8 cellular contexts compared by ENCODE assay signal in the genomic region with DNA sequence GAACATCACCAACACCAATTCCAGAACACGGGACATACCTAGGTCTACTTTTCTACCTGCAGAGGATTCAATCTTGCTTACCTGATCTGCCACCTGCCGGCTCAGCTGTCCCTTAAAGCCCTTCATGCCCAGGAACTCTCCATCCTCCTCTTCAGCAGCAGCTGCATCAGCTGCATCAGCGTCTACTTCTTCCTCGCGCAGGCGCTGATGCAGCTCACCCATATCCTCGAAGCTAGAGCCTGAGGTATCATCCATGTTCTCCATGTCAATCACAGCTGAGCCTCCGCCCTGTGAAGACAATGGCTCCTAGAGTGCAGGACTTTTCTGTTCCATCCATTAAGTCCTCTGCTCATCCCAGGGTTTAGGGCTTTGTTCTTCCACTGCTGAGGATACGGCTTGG. TPM values are rescaled to one million over a fixed set of nuclear protein-coding genes. Genes with fewer than 3 reads are reported as not detected.
DNase-seq lines count a peak whose midpoint lies in the region; ATAC-seq, FAIRE-seq and TF ChIP-seq lines count a peak whose summit lies in the region.

No MANE protein-coding gene starts in this region.

- peaks cover 10% of the 10 kb centered on the region for H3K36me3 Mint-ChIP-seq in astrocyte (ENCODE audit: low read depth, unreplicated experiment)

- no peak for ATAC-seq in GM21576 (IDR thresholded peaks at IDR 0.05; ENCODE audit: unreplicated experiment)

- H3K36me3 ChIP-seq in astrocyte (ENCODE audit: insufficient read depth, low read length) = peaks cover 41% of the 10 kb centered on the region
- H3K36me3 ChIP-seq in liver (ENCODE audit: control insufficient read depth in 4 of 4, insufficient read depth in 3 of 4, low read depth in 1 of 4, low read length in 3 of 4) = peaks cover 7 to 40% (median 31%) of the 10 kb centered on the region in 4 donors
- peaks cover 53% of the 10 kb centered on the region in 2 donors for H3K36me3 ChIP-seq in thyroid gland

- H3K27ac ChIP-seq in astrocyte (ENCODE audit: low read depth, low read length) (peak overlapping the region; percentile 82), liver (ENCODE audit: low read depth in 1 of 2, low read length in 2 of 2) (no peak overlapping the region), thyroid gland (peak overlapping the region in 1 of 3 donors; percentile 66)

- TF ChIP-seq CTCF in astrocyte (IDR thresholded peaks at IDR 0.05; ENCODE audit: insufficient read depth, low read depth, low read length) (no peak), liver (IDR thresholded peaks at IDR 0.05; ENCODE audit: low read depth, low read length, missing input control) (no peak), thyroid gland (IDR thresholded peaks at IDR 0.05) (no peak)

- no peak for TF ChIP-seq RAD21 in liver (IDR thresholded peaks at IDR 0.05)

- FAIRE-seq in astrocyte (lab: Jason Lieb, UNC) = no peak

- no peak overlapping the region for H3K4me3 Mint-ChIP-seq in astrocyte (ENCODE audit: unreplicated experiment)

- TF ChIP-seq POLR2A in thyroid gland (IDR thresholded peaks at IDR 0.05) = no peak

- no peaks in the 10 kb centered on the region for H3K9me3 Mint-ChIP-seq in astrocyte (ENCODE audit: unreplicated experiment)

- H4K20me1 ChIP-seq in astrocyte (ENCODE audit: insufficient read depth, low read length) = peaks cover 72% of the 10 kb centered on the region

- H3K4me3 ChIP-seq in astrocyte (ENCODE audit: insufficient read depth, low read depth, low read length) = peak overlapping the region; percentile 99
- peak overlapping the region; percentile 92 to 100 (median 99) for H3K4me3 ChIP-seq in liver (ENCODE audit: low read depth in 1 of 3, low read length in 3 of 3)
- peak overlapping the region in 2 of 3 donors; percentile 66 to 95 for H3K4me3 ChIP-seq in thyroid gland (replicated peaks in 1 of 3)

- no peak overlapping the region for H2AFZ ChIP-seq in astrocyte (ENCODE audit: low read depth, low read length)

- WGBS in liver = 79% methylated on average over 9 of the region's 9 CpGs
- 70 to 72% methylated on average over 9 of the region's 9 CpGs for WGBS in thyroid gland, 2 donors

- peak; percentile 22 for DNase-seq in NCI-H748 (lab: John Stamatoyannopoulos, UW; ENCODE audit: unreplicated experiment)
- DNase-seq in NCI-H748 treated with DMSO at 0.1 percent for 48 hours (lab: John Stamatoyannopoulos, UW) = no peak
- DNase-seq in astrocyte (ENCODE audit: low read depth) = no peak
- DNase-seq in thyroid gland = no peak
- no peak for DNase-seq in NCI-H82 treated with DMSO at 0.1 percent for 48 hours (lab: John Stamatoyannopoulos, UW; ENCODE audit: unreplicated experiment)
- no peak for DNase-seq in HK-2 (ENCODE audit: unreplicated experiment)

- no peaks in the 10 kb centered on the region for H3K27me3 Mint-ChIP-seq in astrocyte (ENCODE audit: low read depth, unreplicated experiment)

- H3K4me1 ChIP-seq in astrocyte (ENCODE audit: insufficient read depth, low read length) (peaks cover 18% of the 10 kb centered on the region), liver (ENCODE audit: control insufficient read depth in 4 of 4, insufficient read depth in 4 of 4, low read length in 3 of 4) (peaks cover 7 to 30% (median 22%) of the 10 kb centered on the region in 4 donors), thyroid gland (peaks cover 25 to 33% of the 10 kb centered on the region in 2 donors)

- no peaks in the 10 kb centered on the region for H3K27me3 ChIP-seq in astrocyte (ENCODE audit: insufficient read depth, low read length)
- H3K27me3 ChIP-seq in liver (ENCODE audit: control insufficient read depth in 4 of 4, insufficient read depth in 4 of 4, low read length in 3 of 4) = no peaks in the 10 kb centered on the region
- H3K27me3 ChIP-seq in thyroid gland = no peaks in the 10 kb centered on the region

- peak overlapping the region; percentile 97 for H3K9ac ChIP-seq in astrocyte (ENCODE audit: low read length)
- peak overlapping the region; percentile 92 to 97 for H3K9ac ChIP-seq in liver (ENCODE audit: low read depth in 1 of 2, low read length in 2 of 2)

- H3K9me3 ChIP-seq in astrocyte (ENCODE audit: insufficient read depth, low read depth, low read length) = no peaks in the 10 kb centered on the region
- H3K9me3 ChIP-seq in liver (ENCODE audit: control insufficient read depth in 4 of 4, low read length in 3 of 4) = no peaks in the 10 kb centered on the region
- H3K9me3 ChIP-seq in thyroid gland = no peaks in the 10 kb centered on the region

- intact Hi-C loops in thyroid gland (cut with DNase I) = no loop called here

- peak overlapping the region; percentile 87 for H3K4me2 ChIP-seq in astrocyte (ENCODE audit: low read length)

- peaks cover 66% of the 10 kb centered on the region for H3K79me2 ChIP-seq in astrocyte (ENCODE audit: insufficient read depth, low read length)

- no peak overlapping the region for H3K27ac Mint-ChIP-seq in astrocyte (ENCODE audit: unreplicated experiment)

- H3K4me1 Mint-ChIP-seq in astrocyte (ENCODE audit: low read depth, unreplicated experiment) = peaks cover 13% of the 10 kb centered on the region

TF ChIP-seq in liver, 16 proteins besides CTCF, POLR2A, EP300 and RAD21:
- TF ChIP-seq GABPA (IDR thresholded peaks at IDR 0.05 in 1 of 2, conservative IDR thresholded peaks at IDR 0.05 in 1 of 2) = no peak
- TF ChIP-seq, protein P1, sequence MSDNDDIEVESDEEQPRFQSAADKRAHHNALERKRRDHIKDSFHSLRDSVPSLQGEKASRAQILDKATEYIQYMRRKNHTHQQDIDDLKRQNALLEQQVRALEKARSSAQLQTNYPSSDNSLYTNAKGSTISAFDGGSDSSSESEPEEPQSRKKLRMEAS (IDR thresholded peaks at IDR 0.05) = no peak
- TF ChIP-seq YY1 (IDR thresholded peaks at IDR 0.05) = no peak
- TF ChIP-seq RXRA (IDR thresholded peaks at IDR 0.05) = no peak
- TF ChIP-seq, protein P2, sequence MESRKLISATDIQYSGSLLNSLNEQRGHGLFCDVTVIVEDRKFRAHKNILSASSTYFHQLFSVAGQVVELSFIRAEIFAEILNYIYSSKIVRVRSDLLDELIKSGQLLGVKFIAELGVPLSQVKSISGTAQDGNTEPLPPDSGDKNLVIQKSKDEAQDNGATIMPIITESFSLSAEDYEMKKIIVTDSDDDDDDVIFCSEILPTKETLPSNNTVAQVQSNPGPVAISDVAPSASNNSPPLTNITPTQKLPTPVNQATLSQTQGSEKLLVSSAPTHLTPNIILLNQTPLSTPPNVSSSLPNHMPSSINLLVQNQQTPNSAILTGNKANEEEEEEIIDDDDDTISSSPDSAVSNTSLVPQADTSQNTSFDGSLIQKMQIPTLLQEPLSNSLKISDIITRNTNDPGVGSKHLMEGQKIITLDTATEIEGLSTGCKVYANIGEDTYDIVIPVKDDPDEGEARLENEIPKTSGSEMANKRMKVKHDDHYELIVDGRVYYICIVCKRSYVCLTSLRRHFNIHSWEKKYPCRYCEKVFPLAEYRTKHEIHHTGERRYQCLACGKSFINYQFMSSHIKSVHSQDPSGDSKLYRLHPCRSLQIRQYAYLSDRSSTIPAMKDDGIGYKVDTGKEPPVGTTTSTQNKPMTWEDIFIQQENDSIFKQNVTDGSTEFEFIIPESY (IDR thresholded peaks at IDR 0.05) = no peak
- no peak for TF ChIP-seq HNF4A (conservative IDR thresholded peaks at IDR 0.05)
- TF ChIP-seq, protein P3, sequence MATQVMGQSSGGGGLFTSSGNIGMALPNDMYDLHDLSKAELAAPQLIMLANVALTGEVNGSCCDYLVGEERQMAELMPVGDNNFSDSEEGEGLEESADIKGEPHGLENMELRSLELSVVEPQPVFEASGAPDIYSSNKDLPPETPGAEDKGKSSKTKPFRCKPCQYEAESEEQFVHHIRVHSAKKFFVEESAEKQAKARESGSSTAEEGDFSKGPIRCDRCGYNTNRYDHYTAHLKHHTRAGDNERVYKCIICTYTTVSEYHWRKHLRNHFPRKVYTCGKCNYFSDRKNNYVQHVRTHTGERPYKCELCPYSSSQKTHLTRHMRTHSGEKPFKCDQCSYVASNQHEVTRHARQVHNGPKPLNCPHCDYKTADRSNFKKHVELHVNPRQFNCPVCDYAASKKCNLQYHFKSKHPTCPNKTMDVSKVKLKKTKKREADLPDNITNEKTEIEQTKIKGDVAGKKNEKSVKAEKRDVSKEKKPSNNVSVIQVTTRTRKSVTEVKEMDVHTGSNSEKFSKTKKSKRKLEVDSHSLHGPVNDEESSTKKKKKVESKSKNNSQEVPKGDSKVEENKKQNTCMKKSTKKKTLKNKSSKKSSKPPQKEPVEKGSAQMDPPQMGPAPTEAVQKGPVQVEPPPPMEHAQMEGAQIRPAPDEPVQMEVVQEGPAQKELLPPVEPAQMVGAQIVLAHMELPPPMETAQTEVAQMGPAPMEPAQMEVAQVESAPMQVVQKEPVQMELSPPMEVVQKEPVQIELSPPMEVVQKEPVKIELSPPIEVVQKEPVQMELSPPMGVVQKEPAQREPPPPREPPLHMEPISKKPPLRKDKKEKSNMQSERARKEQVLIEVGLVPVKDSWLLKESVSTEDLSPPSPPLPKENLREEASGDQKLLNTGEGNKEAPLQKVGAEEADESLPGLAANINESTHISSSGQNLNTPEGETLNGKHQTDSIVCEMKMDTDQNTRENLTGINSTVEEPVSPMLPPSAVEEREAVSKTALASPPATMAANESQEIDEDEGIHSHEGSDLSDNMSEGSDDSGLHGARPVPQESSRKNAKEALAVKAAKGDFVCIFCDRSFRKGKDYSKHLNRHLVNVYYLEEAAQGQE (IDR thresholded peaks at IDR 0.05) = no peak

RNA-seq across cellular contexts. Expression of a gene that starts 0.9 kb away (rescaled TPM):
- total RNA-seq in astrocyte = 132 and 141 TPM in 2 replicates
- total RNA-seq in liver = 10 to 100 TPM; 43.8 to 56.3 TPM
- 10 to 100 TPM; 67.0 to 91.9 TPM for polyA plus RNA-seq in liver
- 100 to 1,000 TPM; 126 to 145 (median 128) TPM for total RNA-seq in thyroid gland

RNA-seq across cellular contexts. Expression of a gene that starts 1.1 kb away (rescaled TPM):
- 41.8 and 46.2 TPM in 2 replicates for total RNA-seq in astrocyte
- 10 to 100 TPM; 10.8 to 18.2 TPM for total RNA-seq in liver
- polyA plus RNA-seq in liver = 10 to 100 TPM; 19.8 to 24.3 TPM
- 10 to 100 TPM; 27.6 to 41.9 (median 38.2) TPM for total RNA-seq in thyroid gland

RNA-seq across cellular contexts. Expression of a gene that starts 5.7 kb away (rescaled TPM):
- total RNA-seq in astrocyte (0.30 and 0.31 TPM in 2 replicates), liver (under 1 TPM in 1 of 2 donors, not detected in 1; 0.08 TPM), thyroid gland (1 to 10 TPM in 3 of 4 donors, under 1 TPM in 1; 0.67 to 2.0 (median 1.6) TPM)
- polyA plus RNA-seq in liver = under 1 TPM; 0.10 to 0.99 TPM

RNA-seq across cellular contexts. Expression of a gene that starts 38.4 kb away (rescaled TPM):
- total RNA-seq in astrocyte (26.6 and 28.3 TPM in 2 replicates), liver (10 to 100 TPM in 1 of 2 donors, 1 to 10 TPM in 1; 6.9 to 10.3 TPM), thyroid gland (10 to 100 TPM; 23.2 to 42.4 (median 34.4) TPM)
- 1 to 10 TPM; 6.9 to 8.8 TPM for polyA plus RNA-seq in liver
